1 cellular context compared by ENCODE assay signal in genomic region chr6:154675602-154676088, GRCh38.
A peak's percentile ranks its signal among the peaks of the same experiment; 100 is the strongest.
TF ChIP-seq lines count a peak whose summit lies in the region.

No MANE protein-coding gene starts in this region.

TF ChIP-seq in HepG2, 621 proteins besides CTCF, POLR2A, EP300 and RAD21 (continued from another document):
- TF ChIP-seq RNF219 (CRISPR knock-in tag; IDR thresholded peaks at IDR 0.05) (peak; percentile 71; the same call in 1 of the 2 replicates), KLF13 (CRISPR knock-in tag; IDR thresholded peaks at IDR 0.05) (no peak), ZNF839 (CRISPR knock-in tag; IDR thresholded peaks at IDR 0.05; ENCODE audit: borderline replicate concordance) (no peak), ZNF180 (CRISPR knock-in tag; IDR thresholded peaks at IDR 0.05; ENCODE audit: borderline replicate concordance, low read depth) (no peak), NKX3-1 (CRISPR knock-in tag; IDR thresholded peaks at IDR 0.05) (no peak), KAT7 (CRISPR knock-in tag; IDR thresholded peaks at IDR 0.05; ENCODE audit: borderline replicate concordance) (no peak), ZNF564 (CRISPR knock-in tag; IDR thresholded peaks at IDR 0.05) (no peak), TRIM24 (CRISPR knock-in tag; IDR thresholded peaks at IDR 0.05) (no peak), ZBTB38 (CRISPR knock-in tag; IDR thresholded peaks at IDR 0.05) (no peak), ZNF431 (CRISPR knock-in tag; IDR thresholded peaks at IDR 0.05; ENCODE audit: borderline replicate concordance, low read depth) (no peak), HNF4G (IDR thresholded peaks at IDR 0.05; ENCODE audit: borderline replicate concordance, low read depth, low read length) (no peak), HNF4G (CRISPR knock-in tag; IDR thresholded peaks at IDR 0.05; ENCODE audit: borderline replicate concordance, low read depth) (no peak), AHR (CRISPR knock-in tag; IDR thresholded peaks at IDR 0.05) (no peak), ZNF816 (CRISPR knock-in tag; IDR thresholded peaks at IDR 0.05; ENCODE audit: borderline replicate concordance) (no peak)
- TF ChIP-seq, protein P1, sequence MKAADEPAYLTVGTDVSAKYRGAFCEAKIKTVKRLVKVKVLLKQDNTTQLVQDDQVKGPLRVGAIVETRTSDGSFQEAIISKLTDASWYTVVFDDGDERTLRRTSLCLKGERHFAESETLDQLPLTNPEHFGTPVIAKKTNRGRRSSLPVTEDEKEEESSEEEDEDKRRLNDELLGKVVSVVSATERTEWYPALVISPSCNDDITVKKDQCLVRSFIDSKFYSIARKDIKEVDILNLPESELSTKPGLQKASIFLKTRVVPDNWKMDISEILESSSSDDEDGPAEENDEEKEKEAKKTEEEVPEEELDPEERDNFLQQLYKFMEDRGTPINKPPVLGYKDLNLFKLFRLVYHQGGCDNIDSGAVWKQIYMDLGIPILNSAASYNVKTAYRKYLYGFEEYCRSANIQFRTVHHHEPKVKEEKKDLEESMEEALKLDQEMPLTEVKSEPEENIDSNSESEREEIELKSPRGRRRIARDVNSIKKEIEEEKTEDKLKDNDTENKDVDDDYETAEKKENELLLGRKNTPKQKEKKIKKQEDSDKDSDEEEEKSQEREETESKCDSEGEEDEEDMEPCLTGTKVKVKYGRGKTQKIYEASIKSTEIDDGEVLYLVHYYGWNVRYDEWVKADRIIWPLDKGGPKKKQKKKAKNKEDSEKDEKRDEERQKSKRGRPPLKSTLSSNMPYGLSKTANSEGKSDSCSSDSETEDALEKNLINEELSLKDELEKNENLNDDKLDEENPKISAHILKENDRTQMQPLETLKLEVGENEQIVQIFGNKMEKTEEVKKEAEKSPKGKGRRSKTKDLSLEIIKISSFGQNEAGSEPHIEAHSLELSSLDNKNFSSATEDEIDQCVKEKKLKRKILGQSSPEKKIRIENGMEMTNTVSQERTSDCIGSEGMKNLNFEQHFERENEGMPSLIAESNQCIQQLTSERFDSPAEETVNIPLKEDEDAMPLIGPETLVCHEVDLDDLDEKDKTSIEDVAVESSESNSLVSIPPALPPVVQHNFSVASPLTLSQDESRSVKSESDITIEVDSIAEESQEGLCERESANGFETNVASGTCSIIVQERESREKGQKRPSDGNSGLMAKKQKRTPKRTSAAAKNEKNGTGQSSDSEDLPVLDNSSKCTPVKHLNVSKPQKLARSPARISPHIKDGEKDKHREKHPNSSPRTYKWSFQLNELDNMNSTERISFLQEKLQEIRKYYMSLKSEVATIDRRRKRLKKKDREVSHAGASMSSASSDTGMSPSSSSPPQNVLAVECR (CRISPR knock-in tag; IDR thresholded peaks at IDR 0.05; ENCODE audit: borderline replicate concordance) = no peak
- TF ChIP-seq, protein P2, sequence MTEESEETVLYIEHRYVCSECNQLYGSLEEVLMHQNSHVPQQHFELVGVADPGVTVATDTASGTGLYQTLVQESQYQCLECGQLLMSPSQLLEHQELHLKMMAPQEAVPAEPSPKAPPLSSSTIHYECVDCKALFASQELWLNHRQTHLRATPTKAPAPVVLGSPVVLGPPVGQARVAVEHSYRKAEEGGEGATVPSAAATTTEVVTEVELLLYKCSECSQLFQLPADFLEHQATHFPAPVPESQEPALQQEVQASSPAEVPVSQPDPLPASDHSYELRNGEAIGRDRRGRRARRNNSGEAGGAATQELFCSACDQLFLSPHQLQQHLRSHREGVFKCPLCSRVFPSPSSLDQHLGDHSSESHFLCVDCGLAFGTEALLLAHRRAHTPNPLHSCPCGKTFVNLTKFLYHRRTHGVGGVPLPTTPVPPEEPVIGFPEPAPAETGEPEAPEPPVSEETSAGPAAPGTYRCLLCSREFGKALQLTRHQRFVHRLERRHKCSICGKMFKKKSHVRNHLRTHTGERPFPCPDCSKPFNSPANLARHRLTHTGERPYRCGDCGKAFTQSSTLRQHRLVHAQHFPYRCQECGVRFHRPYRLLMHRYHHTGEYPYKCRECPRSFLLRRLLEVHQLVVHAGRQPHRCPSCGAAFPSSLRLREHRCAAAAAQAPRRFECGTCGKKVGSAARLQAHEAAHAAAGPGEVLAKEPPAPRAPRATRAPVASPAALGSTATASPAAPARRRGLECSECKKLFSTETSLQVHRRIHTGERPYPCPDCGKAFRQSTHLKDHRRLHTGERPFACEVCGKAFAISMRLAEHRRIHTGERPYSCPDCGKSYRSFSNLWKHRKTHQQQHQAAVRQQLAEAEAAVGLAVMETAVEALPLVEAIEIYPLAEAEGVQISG (CRISPR knock-in tag; IDR thresholded peaks at IDR 0.05) = peak; percentile 84
- TF ChIP-seq, protein P3, sequence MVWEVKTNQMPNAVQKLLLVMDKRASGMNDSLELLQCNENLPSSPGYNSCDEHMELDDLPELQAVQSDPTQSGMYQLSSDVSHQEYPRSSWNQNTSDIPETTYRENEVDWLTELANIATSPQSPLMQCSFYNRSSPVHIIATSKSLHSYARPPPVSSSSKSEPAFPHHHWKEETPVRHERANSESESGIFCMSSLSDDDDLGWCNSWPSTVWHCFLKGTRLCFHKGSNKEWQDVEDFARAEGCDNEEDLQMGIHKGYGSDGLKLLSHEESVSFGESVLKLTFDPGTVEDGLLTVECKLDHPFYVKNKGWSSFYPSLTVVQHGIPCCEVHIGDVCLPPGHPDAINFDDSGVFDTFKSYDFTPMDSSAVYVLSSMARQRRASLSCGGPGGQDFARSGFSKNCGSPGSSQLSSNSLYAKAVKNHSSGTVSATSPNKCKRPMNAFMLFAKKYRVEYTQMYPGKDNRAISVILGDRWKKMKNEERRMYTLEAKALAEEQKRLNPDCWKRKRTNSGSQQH (CRISPR knock-in tag; IDR thresholded peaks at IDR 0.05; ENCODE audit: low read depth) = no peak
- TF ChIP-seq, protein P4, sequence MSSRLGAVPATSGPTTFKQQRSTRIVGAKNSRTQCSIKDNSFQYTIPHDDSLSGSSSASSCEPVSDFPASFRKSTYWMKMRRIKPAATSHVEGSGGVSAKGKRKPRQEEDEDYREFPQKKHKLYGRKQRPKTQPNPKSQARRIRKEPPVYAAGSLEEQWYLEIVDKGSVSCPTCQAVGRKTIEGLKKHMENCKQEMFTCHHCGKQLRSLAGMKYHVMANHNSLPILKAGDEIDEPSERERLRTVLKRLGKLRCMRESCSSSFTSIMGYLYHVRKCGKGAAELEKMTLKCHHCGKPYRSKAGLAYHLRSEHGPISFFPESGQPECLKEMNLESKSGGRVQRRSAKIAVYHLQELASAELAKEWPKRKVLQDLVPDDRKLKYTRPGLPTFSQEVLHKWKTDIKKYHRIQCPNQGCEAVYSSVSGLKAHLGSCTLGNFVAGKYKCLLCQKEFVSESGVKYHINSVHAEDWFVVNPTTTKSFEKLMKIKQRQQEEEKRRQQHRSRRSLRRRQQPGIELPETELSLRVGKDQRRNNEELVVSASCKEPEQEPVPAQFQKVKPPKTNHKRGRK (CRISPR knock-in tag; IDR thresholded peaks at IDR 0.05) = no peak
